Comparison of ENCODE assay signal across 10 cellular contexts in the genomic region with DNA sequence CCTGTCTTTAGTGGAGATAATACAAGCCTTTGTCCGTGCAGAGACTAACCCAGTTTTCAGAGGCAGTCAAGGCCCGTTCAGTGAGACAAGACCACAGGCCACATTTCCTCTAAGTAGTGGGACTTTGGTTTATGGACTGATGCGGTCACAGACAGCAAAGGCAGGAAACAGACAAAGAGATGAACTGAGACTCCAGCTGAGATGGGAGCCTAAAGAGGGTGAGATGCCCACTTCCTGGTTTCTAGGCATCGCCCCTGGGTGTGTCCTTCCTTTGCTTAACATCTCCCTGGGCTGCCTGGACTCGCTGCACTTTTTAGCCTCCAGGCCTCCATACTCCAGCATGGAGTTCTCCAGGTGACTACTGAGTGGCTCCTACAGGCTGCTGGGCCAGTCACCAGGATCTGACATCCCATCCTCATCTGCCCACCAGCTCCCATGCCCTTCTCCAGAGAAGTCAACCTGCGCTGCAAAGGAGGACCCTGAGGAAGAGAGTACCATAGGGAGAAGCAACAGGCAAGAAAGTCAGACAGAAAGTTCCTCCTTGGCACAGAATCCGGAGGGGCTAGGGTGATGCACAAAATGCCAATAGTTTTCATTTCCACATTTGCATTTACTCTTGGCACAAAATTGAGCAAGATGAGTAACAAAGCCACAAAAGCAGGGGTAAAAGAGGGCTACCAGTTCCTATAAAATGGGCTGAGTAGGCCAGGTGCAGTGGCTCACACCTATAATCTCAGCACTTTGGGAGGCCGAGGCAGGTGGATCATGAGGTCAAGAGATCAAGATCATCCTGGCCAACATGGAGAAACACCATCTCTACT. TPM values are rescaled to one million over a fixed set of nuclear protein-coding genes. Genes with fewer than 3 reads are reported as not detected.
DNase-seq lines count a peak whose midpoint lies in the region; ATAC-seq and TF ChIP-seq lines count a peak whose summit lies in the region.
"Had no signal": no experiment of that assay in that cellular context is flagged by ENCODE, and none has a peak within 500 bp of the region (broad histone marks: within the 10 kb centered on the region; RNA-seq: fewer than 3 reads in every experiment).

No MANE protein-coding gene starts in this region.

- peak in 1 of 4 donors; percentile 21 for TF ChIP-seq POLR2A in esophagus squamous epithelium (IDR thresholded peaks at IDR 0.05)

- ATAC-seq in GM21515 (IDR thresholded peaks at IDR 0.05; ENCODE audit: unreplicated experiment): peak; percentile 32
- no peak for ATAC-seq in GM19035 (IDR thresholded peaks at IDR 0.05; ENCODE audit: unreplicated experiment)

- H3K27me3 ChIP-seq in esophagus squamous epithelium (no peaks in the 10 kb centered on the region), ascending aorta (no peaks in the 10 kb centered on the region)
- H3K27me3 ChIP-seq: vagina had no signal

- DNase-seq in Ammon's horn (ENCODE audit: low spot score) (peak; percentile 50), T-helper 9 cell (peak; percentile 16), esophagus squamous epithelium (lab: John Stamatoyannopoulos, UW) (no peak), hippocampal formation (lab: John Stamatoyannopoulos, UW) (no peak), ascending aorta (ENCODE audit: low spot score in 2 of 2) (no peak), COR-L47 (lab: John Stamatoyannopoulos, UW) (no peak)
- DNase-seq: DMS79 treated with DMSO at 0.1 percent for 48 hours had no signal

- no peaks in the 10 kb centered on the region for H3K9me3 ChIP-seq in esophagus squamous epithelium
- no peaks in the 10 kb centered on the region for H3K9me3 ChIP-seq in ascending aorta
- H3K9me3 ChIP-seq: vagina had no signal

- intact Hi-C loops in esophagus squamous epithelium (cut with DNase I) (no loop called here), ascending aorta (cut with DNase I) (no loop called here)

- H3K27ac ChIP-seq in esophagus squamous epithelium: peak overlapping the region in 3 of 4 donors; percentile 30 to 87 (median 36)
- peak overlapping the region in 1 of 2 donors; percentile 18 for H3K27ac ChIP-seq in ascending aorta
- H3K27ac ChIP-seq: vagina had no signal

- peaks cover 0 to 67% (median 5%) of the 10 kb centered on the region in 3 donors for H3K36me3 ChIP-seq in esophagus squamous epithelium
- H3K36me3 ChIP-seq in ascending aorta: peaks cover 17 to 27% of the 10 kb centered on the region in 2 donors

- H3K4me1 ChIP-seq in esophagus squamous epithelium (peaks cover 0 to 4% (median 4%) of the 10 kb centered on the region in 3 donors), ascending aorta (no peaks in the 10 kb centered on the region)
- H3K4me1 ChIP-seq: vagina had no signal

- TF ChIP-seq CTCF in esophagus squamous epithelium (IDR thresholded peaks at IDR 0.05): no peak
- no peak for TF ChIP-seq CTCF in ascending aorta (IDR thresholded peaks at IDR 0.05)

- no peak overlapping the region for H3K4me3 ChIP-seq in esophagus squamous epithelium
- H3K4me3 ChIP-seq in ascending aorta: no peak overlapping the region
- H3K4me3 ChIP-seq: vagina had no signal

- WGBS in esophagus squamous epithelium, 2 donors: 66 to 79% methylated on average over 3 to 7 of the region's 8 CpGs

RNA-seq across cellular contexts. Expression of gene THEMIS2, which starts 15.1 kb away (rescaled TPM):
- total RNA-seq in esophagus squamous epithelium (10 to 100 TPM in 2 of 4 donors, 1 to 10 TPM in 2; 2.0 to 13.9 (median 8.6) TPM), ascending aorta (206 TPM)

RNA-seq across cellular contexts. Expression of gene RPA2, which starts 26.9 kb away (rescaled TPM):
- total RNA-seq in esophagus squamous epithelium (10 to 100 TPM; 11.8 to 38.2 (median 23.4) TPM), ascending aorta (36.8 TPM)

RNA-seq across cellular contexts. Expression of gene SMPDL3B, which starts 47.4 kb away (rescaled TPM):
- total RNA-seq in esophagus squamous epithelium (1 to 10 TPM in 2 of 4 donors, under 1 TPM in 2; 0.76 to 6.3 (median 1.9) TPM), ascending aorta (not detected)

RNA-seq across cellular contexts. Expression of gene PPP1R8, which starts 56.8 kb away (rescaled TPM):
- total RNA-seq in esophagus squamous epithelium (10 to 100 TPM; 21.3 to 41.2 (median 33.4) TPM), ascending aorta (7.1 TPM)

Comparison
In these comparisons a context has a peak if more than half of its experiments do, and no peak if none do; other contexts are left out.
1. DNase-seq: peak in Ammon's horn (single experiment) and T-helper 9 cell (single experiment); none in esophagus squamous epithelium (single experiment), hippocampal formation (0 of 2), ascending aorta (0 of 2) and COR-L47 (single experiment).
2. RNA of gene THEMIS2, which starts 15.1 kb away (total RNA-seq): 206 TPM in ascending aorta (single experiment); 2.0 to 13.9 TPM in esophagus squamous epithelium; every median in the first group is over 10 times any median in the second.